Comparison of ENCODE assay signal across 15 cellular contexts in genomic region chr12:47730341-47730744, GRCh38.
DNase-seq lines count a peak whose midpoint lies in the region; ATAC-seq and TF ChIP-seq lines count a peak whose summit lies in the region.
"Had no signal": no experiment of that assay in that cellular context is flagged by ENCODE, and none has a peak within 500 bp of the region (broad histone marks: within the 10 kb centered on the region; RNA-seq: fewer than 3 reads in every experiment).

No MANE protein-coding gene starts in this region.

- no peak overlapping the region for H3K4me2 ChIP-seq in parathyroid adenoma (ENCODE audit: low read length)
- H3K4me2 ChIP-seq: BLaER1 had no signal

- H3K4me3 ChIP-seq in fibroblast of mammary gland (ENCODE audit: control insufficient read depth, low read depth, low read length) (no peak overlapping the region), parathyroid adenoma (ENCODE audit: low read depth, low read length) (no peak overlapping the region)
- H3K4me3 ChIP-seq: BLaER1, prostate gland had no signal

- H3K9ac ChIP-seq in parathyroid adenoma = no peak overlapping the region
- H3K9ac ChIP-seq: BLaER1 had no signal

- H2AFZ ChIP-seq in parathyroid adenoma = peak overlapping the region; percentile 56

- peak overlapping the region; percentile 46 for H3K27ac ChIP-seq in parathyroid adenoma
- H3K27ac ChIP-seq: BLaER1 had no signal

- DNase-seq in DMS53 treated with DMSO at 0.1 percent for 48 hours (lab: John Stamatoyannopoulos, UW; ENCODE audit: unreplicated experiment) (peak; percentile 89), NCI-H226 (peak; percentile 75), fibroblast of mammary gland (ENCODE audit: low read depth) (peak; percentile 51), T-helper 2 cell (no peak), NCI-H345 (lab: John Stamatoyannopoulos, UW) (no peak)
- DNase-seq in stimulated activated CD4-positive, alpha-beta T cell treated with anti-CD3 and anti-CD28 coated beads, Interleukin-2, amount 100 ng/mL, for 48 hours = no peak
- DNase-seq: activated CD4-positive, alpha-beta T cell treated with anti-CD3 and anti-CD28 coated beads for 1 hour; activated T-cell treated with anti-CD3 and anti-CD28 coated beads, Interleukin-2, amount 50 U/mL, for 4 hours; erythroblast; NCI-H526 had no signal

- peaks cover 29% of the 10 kb centered on the region for H3K4me1 ChIP-seq in parathyroid adenoma
- H3K4me1 ChIP-seq: prostate gland had no signal

- no peaks in the 10 kb centered on the region for H3K9me3 ChIP-seq in parathyroid adenoma (ENCODE audit: control insufficient read depth, low read length)
- H3K9me3 ChIP-seq: BLaER1, prostate gland had no signal

- no peaks in the 10 kb centered on the region for H3K27me3 ChIP-seq in parathyroid adenoma (ENCODE audit: control insufficient read depth, insufficient read depth, low read length)
- H3K27me3 ChIP-seq: BLaER1 had no signal

- ATAC-seq in HG03439 (IDR thresholded peaks at IDR 0.05; ENCODE audit: unreplicated experiment) = no peak
- ATAC-seq: activated T-cell treated with anti-CD3 and anti-CD28 coated beads, Interleukin-2, amount 50 U/mL, for 4 hours; stimulated activated effector memory CD8-positive, alpha-beta T cell treated with anti-CD3 and anti-CD28 coated beads, Interleukin-12 subunit alpha, Interleukin-12 subunit beta, amount 100 ng/mL, for 72 hours had no signal

- no peaks in the 10 kb centered on the region for H3K79me2 ChIP-seq in parathyroid adenoma

- TF ChIP-seq CTCF in fibroblast of mammary gland (conservative IDR thresholded peaks at IDR 0.05; ENCODE audit: control insufficient read depth, insufficient read depth, low read depth, low read length) (no peak), parathyroid adenoma (IDR thresholded peaks at IDR 0.05) (no peak)

- no peaks in the 10 kb centered on the region for H3K36me3 ChIP-seq in parathyroid adenoma (ENCODE audit: control insufficient read depth, insufficient read depth, low read length)
- H3K36me3 ChIP-seq: BLaER1, prostate gland had no signal

Comparison
In these comparisons a context has a peak if more than half of its experiments do, and no peak if none do; other contexts are left out.
1. DNase-seq: peak in DMS53 treated with DMSO at 0.1 percent for 48 hours (single experiment), NCI-H226 (single experiment) and fibroblast of mammary gland (single experiment); none in T-helper 2 cell (0 of 5), stimulated activated CD4-positive, alpha-beta T cell treated with anti-CD3 and anti-CD28 coated beads, Interleukin-2, amount 100 ng/mL, for 48 hours (0 of 2) and NCI-H345 (single experiment).